Comparison of ENCODE assay signal across 12 cellular contexts in genomic region chr16:48041861-48042435, GRCh38.
DNase-seq lines count a peak whose midpoint lies in the region; ATAC-seq and TF ChIP-seq lines count a peak whose summit lies in the region.
"Had no signal": no experiment of that assay in that cellular context is flagged by ENCODE, and none has a peak within 500 bp of the region (broad histone marks: within the 10 kb centered on the region; RNA-seq: fewer than 3 reads in every experiment).

No MANE protein-coding gene starts in this region.

- ATAC-seq in HG03378 (IDR thresholded peaks at IDR 0.05; ENCODE audit: unreplicated experiment) = no peak
- no peak for ATAC-seq in GM21576 (IDR thresholded peaks at IDR 0.05; ENCODE audit: unreplicated experiment)
- ATAC-seq: activated CD4-positive, CD25-positive, alpha-beta regulatory T cell treated with anti-CD3 and anti-CD28 coated beads, Interleukin-2, amount 50 U/mL, for 24 hours; left ventricle myocardium superior had no signal

- peak; percentile 21; the same call in 1 of the 2 replicates for TF ChIP-seq CTCF in C4-2B (conservative IDR thresholded peaks at IDR 0.05)
- TF ChIP-seq CTCF in GM12875 (IDR thresholded peaks at IDR 0.05; ENCODE audit: borderline replicate concordance, insufficient read depth, low read depth, low read length) = peak; percentile 8; the same call in 1 of the 2 replicates
- TF ChIP-seq CTCF in GM10266 (IDR thresholded peaks at IDR 0.05; ENCODE audit: control insufficient read depth, insufficient read depth, low read depth, missing control alignments) = no peak

- no peaks in the 10 kb centered on the region for H3K27me3 ChIP-seq in SJCRH30

- H3K36me3 ChIP-seq in SJCRH30 = no peaks in the 10 kb centered on the region

- no peaks in the 10 kb centered on the region for H3K9me3 ChIP-seq in SJCRH30 (replicated peaks)

- DNase-seq in SJCRH30 (peak; percentile 26 to 57), iPS-NIHi11 (ENCODE audit: low spot score) (peak; percentile 59), SKM-1 treated with dmso at 0.1 percent for 144 hours (lab: John Stamatoyannopoulos, UW; ENCODE audit: unreplicated experiment) (no peak), GM10266 (ENCODE audit: extremely low spot score) (no peak)
- DNase-seq: left ventricle myocardium superior, NCI-H187, Right ventricle myocardium superior had no signal

- H3K4me1 ChIP-seq in SJCRH30 = no peaks in the 10 kb centered on the region

- H3K27ac ChIP-seq in C4-2B = no peak overlapping the region
- H3K27ac ChIP-seq in SJCRH30 = no peak overlapping the region

- H3K4me3 ChIP-seq in GM12875 (ENCODE audit: low read depth, low read length) (no peak overlapping the region), SJCRH30 (no peak overlapping the region)

Comparison
In these comparisons a context has a peak if more than half of its experiments do, and no peak if none do; other contexts are left out.
1. DNase-seq: peak in SJCRH30 (2 of 2) and iPS-NIHi11 (single experiment); none in SKM-1 treated with dmso at 0.1 percent for 144 hours (single experiment) and GM10266 (single experiment).